In the genomic region with DNA sequence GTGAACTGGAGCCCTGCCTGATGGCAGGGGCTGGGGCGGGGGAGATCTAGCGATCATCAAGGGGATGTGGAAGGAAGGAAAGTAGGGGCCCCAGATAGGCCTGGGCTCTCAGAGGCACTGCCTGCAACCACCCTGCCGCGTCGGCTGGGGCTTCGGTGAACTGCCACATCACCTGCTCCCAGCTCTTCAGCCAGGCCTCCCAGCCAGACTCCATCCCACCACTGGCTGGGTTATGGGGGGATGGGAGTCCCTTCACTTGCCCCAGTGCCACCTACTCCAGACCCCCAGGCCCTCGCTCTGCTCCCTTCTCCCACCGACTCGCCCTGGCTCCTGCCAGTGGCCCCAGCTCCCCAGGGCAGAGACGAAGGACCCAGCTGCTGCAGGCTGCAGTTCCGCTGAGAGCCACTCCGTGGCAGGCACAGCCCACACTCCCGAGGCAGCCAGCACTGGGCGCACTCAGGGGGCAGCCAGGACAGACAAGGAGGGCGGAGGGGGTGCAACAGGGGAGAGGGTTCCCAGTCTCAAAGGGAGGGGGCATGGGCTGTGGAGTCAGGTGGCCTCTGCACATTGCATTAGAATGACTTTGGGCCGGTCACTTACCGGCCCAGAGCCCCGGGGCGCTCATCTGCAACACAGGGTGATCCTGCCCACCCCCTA, we compare ENCODE assay signal across 8 cellular contexts. TPM values are rescaled to one million over a fixed set of nuclear protein-coding genes. Genes with fewer than 3 reads are reported as not detected.
A peak's percentile ranks its signal among the peaks of the same experiment; 100 is the strongest.
DNase-seq lines count a peak whose midpoint lies in the region; ATAC-seq, FAIRE-seq and TF ChIP-seq lines count a peak whose summit lies in the region.

No MANE protein-coding gene starts in this region.

- ATAC-seq in HG02642 (IDR thresholded peaks at IDR 0.05; ENCODE audit: poor library complexity, unreplicated experiment) (peak; percentile 77), GM21723 (IDR thresholded peaks at IDR 0.05; ENCODE audit: unreplicated experiment) (no peak)

- H3K27ac ChIP-seq in Peyer's patch, result peak overlapping the region in 3 of 4 donors; percentile 17 to 73 (median 23)

- H3K4me1 ChIP-seq in Peyer's patch, result peaks cover 0 to 41% (median 0%) of the 10 kb centered on the region in 4 donors

- TF ChIP-seq CTCF in Peyer's patch (IDR thresholded peaks at IDR 0.05) (peak; percentile 78 to 91 (median 88)), progenitor cell of endocrine pancreas (IDR thresholded peaks at IDR 0.05; ENCODE audit: unreplicated experiment) (peak; percentile 80)

- H3K9me3 ChIP-seq in Peyer's patch, result no peaks in the 10 kb centered on the region

- no peak overlapping the region for H3K27ac Mint-ChIP-seq in activated naive CD4-positive, alpha-beta T cell treated with anti-CD3 and anti-CD28 coated beads, Interleukin-2, amount 10 ng/mL, durations not matched to agents 7 days and 5 days
- no peak overlapping the region for H3K27ac Mint-ChIP-seq in progenitor cell of endocrine pancreas

- no peaks in the 10 kb centered on the region for H3K9me3 Mint-ChIP-seq in activated naive CD4-positive, alpha-beta T cell treated with anti-CD3 and anti-CD28 coated beads, Interleukin-2, amount 10 ng/mL, durations not matched to agents 7 days and 5 days
- no peaks in the 10 kb centered on the region for H3K9me3 Mint-ChIP-seq in progenitor cell of endocrine pancreas (ENCODE audit: low read depth)

- no peaks in the 10 kb centered on the region for H3K36me3 ChIP-seq in Peyer's patch

- TF ChIP-seq POLR2A in GM12891 (IDR thresholded peaks at IDR 0.05; ENCODE audit: low read depth, low read length) (no peak), Peyer's patch (IDR thresholded peaks at IDR 0.05) (no peak)

- H3K4me1 Mint-ChIP-seq in activated naive CD4-positive, alpha-beta T cell treated with anti-CD3 and anti-CD28 coated beads, Interleukin-2, amount 10 ng/mL, durations not matched to agents 7 days and 5 days, result peaks cover 19% of the 10 kb centered on the region
- H3K4me1 Mint-ChIP-seq in progenitor cell of endocrine pancreas (ENCODE audit: low read depth), result no peaks in the 10 kb centered on the region

- no peaks in the 10 kb centered on the region for H3K27me3 ChIP-seq in Peyer's patch

- FAIRE-seq in GM12891 (lab: Jason Lieb, UNC), result peak; percentile 69

- CTCF ChIA-PET in activated naive CD4-positive, alpha-beta T cell treated with anti-CD3 and anti-CD28 coated beads, Interleukin-2, amount 10 ng/mL, durations not matched to agents 7 days and 5 days (lab: Charles Lee), result interaction anchor here (0.6 to 6.3 kb wide), 38 partner anchors 8 to 270 kb away, joined by 3 to 91 read pairs (median 5); partner anchors contain the start of genes ABCB8, ATG9B and NOS3

- DNase-seq in GM12891 (ENCODE audit: insufficient read length, low spot score) (peak; percentile 93), Peyer's patch (peak; percentile 38 to 75 (median 72)), glomerular visceral epithelial cell (ENCODE audit: extremely low spot score) (peak; percentile 35), progenitor cell of endocrine pancreas (ENCODE audit: low spot score, unreplicated experiment) (peak; percentile 33), NCI-H774 (lab: John Stamatoyannopoulos, UW) (no peak)
- peak; percentile 77 for DNase-seq in activated naive CD4-positive, alpha-beta T cell treated with anti-CD3 and anti-CD28 coated beads, Interleukin-2, amount 10 ng/mL, durations not matched to agents 7 days and 5 days

- no peaks in the 10 kb centered on the region for H3K36me3 Mint-ChIP-seq in activated naive CD4-positive, alpha-beta T cell treated with anti-CD3 and anti-CD28 coated beads, Interleukin-2, amount 10 ng/mL, durations not matched to agents 7 days and 5 days
- no peaks in the 10 kb centered on the region for H3K36me3 Mint-ChIP-seq in progenitor cell of endocrine pancreas (ENCODE audit: insufficient read depth)

- H3K4me3 Mint-ChIP-seq in activated naive CD4-positive, alpha-beta T cell treated with anti-CD3 and anti-CD28 coated beads, Interleukin-2, amount 10 ng/mL, durations not matched to agents 7 days and 5 days, result no peak overlapping the region
- H3K4me3 Mint-ChIP-seq in progenitor cell of endocrine pancreas (ENCODE audit: low read depth), result no peak overlapping the region

- H3K27me3 Mint-ChIP-seq in activated naive CD4-positive, alpha-beta T cell treated with anti-CD3 and anti-CD28 coated beads, Interleukin-2, amount 10 ng/mL, durations not matched to agents 7 days and 5 days, result peaks cover 71% of the 10 kb centered on the region
- peaks cover 24% of the 10 kb centered on the region for H3K27me3 Mint-ChIP-seq in progenitor cell of endocrine pancreas

- H3K4me3 ChIP-seq in Peyer's patch, result no peak overlapping the region

TF ChIP-seq in GM12891, 5 proteins besides CTCF, POLR2A, EP300 and RAD21:
- TF ChIP-seq POLR2AphosphoS5 (IDR thresholded peaks at IDR 0.05; ENCODE audit: low read depth, low read length) (no peak), PAX5 (IDR thresholded peaks at IDR 0.05; ENCODE audit: insufficient read depth, low read length, severe bottlenecking) (no peak), TAF1 (IDR thresholded peaks at IDR 0.05; ENCODE audit: low read depth, low read length) (no peak), POU2F2 (IDR thresholded peaks at IDR 0.05; ENCODE audit: low read depth, low read length) (no peak), SPI1 (IDR thresholded peaks at IDR 0.05; ENCODE audit: low read depth, low read length) (no peak)
TF ChIP-seq in GM12891: peak in this region for 0.

RNA-seq across cellular contexts. Expression of gene KCNH2, which starts 15.2 kb away (rescaled TPM):
- polyA plus RNA-seq in GM12891 (2012; ENCODE audit: low read depth, missing spikeins), result 0.09 TPM
- total RNA-seq in Peyer's patch (1 to 10 TPM; 2.4 to 8.5 (median 3.4) TPM), progenitor cell of endocrine pancreas (6.9 and 9.4 TPM in 2 replicates)

RNA-seq across cellular contexts. Expression of gene NOS3, which starts 27.9 kb away (rescaled TPM):
- 0.04 TPM for polyA plus RNA-seq in GM12891 (2012; ENCODE audit: low read depth, missing spikeins)
- total RNA-seq in Peyer's patch (10 to 100 TPM in 1 of 4 donors, 1 to 10 TPM in 3; 1.2 to 18.2 (median 5.4) TPM), progenitor cell of endocrine pancreas (0.74 and 1.1 TPM in 2 replicates)
